8 cellular contexts compared by ENCODE assay signal in genomic region chr17:49763735-49764558, GRCh38.
DNase-seq lines count a peak whose midpoint lies in the region; ATAC-seq and TF ChIP-seq lines count a peak whose summit lies in the region.

FAM117A (minus strand) TSS chr17:49764131; CDS start chr17:49764087, 44 bp downstream.

- no peak within 1 kb of the TSS for H3K27ac ChIP-seq in OCI-LY3 (ENCODE audit: low read length)

- H3K4me3 ChIP-seq in OCI-LY3 (ENCODE audit: low read length) = peak within 1 kb of the TSS; percentile 90

- DNase-seq in DMS 273 (lab: John Stamatoyannopoulos, UW; ENCODE audit: unreplicated experiment) (peak; percentile 99), HuH-7 (ENCODE audit: low spot score) (peak; percentile 99), epidermal melanocyte (ENCODE audit: insufficient read length, low spot score) (peak; percentile 99), middle frontal gyrus (ENCODE audit: extremely low spot score, low spot score) (peak; percentile 93)
- DNase-seq in activated CD8-positive, alpha-beta memory T cell treated with anti-CD3 and anti-CD28 coated beads, Interleukin-2, amount 50 U/mL, for 4 hours = peak; percentile 93
- peak; percentile 87 to 89 for DNase-seq in stimulated activated CD8-positive, alpha-beta memory T cell treated with anti-CD3 and anti-CD28 coated beads, Interleukin-2, amount 100 ng/mL, for 1 hour (ENCODE audit: low read depth in 2 of 2)

- peaks cover 17% of the 10 kb centered on the region for H3K27me3 ChIP-seq in OCI-LY3 (ENCODE audit: low read depth, low read length)

- no peaks in the 10 kb centered on the region for H3K9me3 ChIP-seq in OCI-LY3 (ENCODE audit: insufficient read depth, low read length)

- TF ChIP-seq CTCF in OCI-LY3 (IDR thresholded peaks at IDR 0.05; ENCODE audit: low read depth, low read length) = no peak

- peak; percentile 86 for ATAC-seq in GM21526 (IDR thresholded peaks at IDR 0.05; ENCODE audit: low FRiP score, unreplicated experiment)

- H3K4me1 ChIP-seq in OCI-LY3 (ENCODE audit: low read length) = peaks cover 24% of the 10 kb centered on the region

- H3K79me2 ChIP-seq in OCI-LY3 (ENCODE audit: low read length) = 0 out of 2 replicates have a peak, but pooled peaks cover 3% of the 10 kb centered on the region

- peak within 1 kb of the TSS; percentile 91 for H3K4me2 ChIP-seq in OCI-LY3 (ENCODE audit: low read length)

- 0 out of 2 replicates have a peak, but pooled peaks cover 7% of the 10 kb centered on the region for H4K20me1 ChIP-seq in OCI-LY3 (ENCODE audit: insufficient read depth, low read length)

- H3K36me3 ChIP-seq in OCI-LY3 (replicated peaks; ENCODE audit: low read depth, low read length) = no peaks in the 10 kb centered on the region

- H2AFZ ChIP-seq in OCI-LY3 (ENCODE audit: low read depth, low read length) = peak within 1 kb of the TSS; percentile 58; the same call in 1 of the 2 replicates

- peak within 1 kb of the TSS; percentile 69 for H3K9ac ChIP-seq in OCI-LY3 (ENCODE audit: low read length)
